ENCODE assay signal across 8 cellular contexts in genomic region chr19:58181902-58182576, GRCh38. TPM values are rescaled to one million over a fixed set of nuclear protein-coding genes. Genes with fewer than 3 reads are reported as not detected.
A peak's percentile ranks its signal among the peaks of the same experiment; 100 is the strongest.
DNase-seq lines count a peak whose midpoint lies in the region; ATAC-seq, FAIRE-seq and TF ChIP-seq lines count a peak whose summit lies in the region.

No MANE protein-coding gene starts in this region.

- CTCF ChIA-PET in Calu3 (lab: Charles Lee) = no interaction called here
- CTCF ChIA-PET in GM12878 (lab: Yijun Ruan, JAX) = interaction anchor here (0.6 to 1.4 kb wide), 4 partner anchors 43 to 336 kb away, joined by 3 to 4 read pairs (median 4); no protein-coding TSS in a partner anchor

- POLR2A ChIA-PET in GM12878 (lab: Charles Lee) = interaction anchor here (0.7 kb wide), 1 partner anchor 352 kb away, joined by 5 read pairs; no protein-coding TSS in a partner anchor

- peak overlapping the region; percentile 96 for H3K4me2 ChIP-seq in GM12878 (ENCODE audit: control insufficient read depth, insufficient read depth)

- H3K4me3 Mint-ChIP-seq in Calu3 (ENCODE audit: low read depth, unreplicated experiment) = peak overlapping the region; percentile 98

- peaks cover 8% of the 10 kb centered on the region for H3K79me2 ChIP-seq in GM12878 (ENCODE audit: control insufficient read depth, insufficient read depth, low read length)

- no peaks in the 10 kb centered on the region for H4K20me1 ChIP-seq in GM12878 (ENCODE audit: control insufficient read depth, insufficient read depth)

- H3K36me3 ChIP-seq in GM12878 (ENCODE audit: control insufficient read depth in 2 of 2, insufficient read depth in 2 of 2, low read length in 1 of 2) (peaks cover 0 to 5% of the 10 kb centered on the region in 2 experiments; a peak in 1 of 4 replicates), kidney (ENCODE audit: control insufficient read depth in 1 of 2, insufficient read depth in 2 of 2, low read length in 2 of 2) (peaks cover 11 to 15% of the 10 kb centered on the region in 2 donors)

- TF ChIP-seq CTCF in Calu3 (IDR thresholded peaks at IDR 0.05; ENCODE audit: unreplicated experiment) (no peak), GM12878 (IDR thresholded peaks at IDR 0.05 in 2 of 3, conservative IDR thresholded peaks at IDR 0.05 in 1 of 3; ENCODE audit: control insufficient read depth in 2 of 3, extremely low read depth in 1 of 3, insufficient read depth in 1 of 3, low read depth in 3 of 3, low read length in 3 of 3) (peak; percentile 58 to 68 (median 61)), kidney (IDR thresholded peaks at IDR 0.05; ENCODE audit: borderline replicate concordance, extremely low read depth, insufficient read depth) (no peak)

- H3K9ac ChIP-seq in GM12878 (ENCODE audit: control insufficient read depth, insufficient read depth, low read length) = peak overlapping the region; percentile 34; the same call in 1 of the 2 replicates
- no peak overlapping the region for H3K9ac ChIP-seq in kidney (ENCODE audit: low read length in 2 of 2)

- FAIRE-seq in GM12878 (lab: Jason Lieb, UNC) = peak; percentile 68
- FAIRE-seq in kidney (lab: Jason Lieb, UNC) = no peak

- ATAC-seq in GM12878 (peak; percentile 21), HG03571 (IDR thresholded peaks at IDR 0.05; ENCODE audit: unreplicated experiment) (no peak), HG03135 (IDR thresholded peaks at IDR 0.05; ENCODE audit: unreplicated experiment) (no peak)

- TF ChIP-seq POLR2A in GM12878 (IDR thresholded peaks at IDR 0.05; ENCODE audit: low read depth, low read length) = no peak

- intact Hi-C loops in Calu3 (cut with micrococcal nuclease; ENCODE audit: unreplicated experiment) (loop anchor here (2.0 to 10.0 kb wide), 2 partner anchors 121 to 223 kb away; partner anchors contain the start of gene ZNF584), GM12878 (cut with micrococcal nuclease; ENCODE audit: unreplicated experiment) (no loop called here), kidney (cut with DNase I) (no loop called here)

- RAD21 ChIA-PET in GM12878 (lab: Charles Lee; ENCODE audit: unreplicated experiment) = no interaction called here

- no peaks in the 10 kb centered on the region for H3K27me3 Mint-ChIP-seq in Calu3 (ENCODE audit: unreplicated experiment)

- peak; percentile 58 for TF ChIP-seq RAD21 in GM12878 (IDR thresholded peaks at IDR 0.05; ENCODE audit: insufficient read depth, low read depth, low read length)

- TF ChIP-seq EP300 in GM12878 (IDR thresholded peaks at IDR 0.05; ENCODE audit: borderline replicate concordance in 1 of 2, control insufficient read depth in 1 of 2, low read depth in 2 of 2, low read length in 2 of 2) = no peak

- H3K27ac ChIP-seq in GM12878 (ENCODE audit: control insufficient read depth, insufficient read depth) = peak overlapping the region; percentile 98
- peak overlapping the region; percentile 71 to 74 for H3K27ac ChIP-seq in kidney (ENCODE audit: low read depth in 2 of 2, low read length in 2 of 2)

- H3K4me1 Mint-ChIP-seq in Calu3 (ENCODE audit: low read depth, unreplicated experiment) = peaks cover 14% of the 10 kb centered on the region

- H3K27me3 ChIP-seq in GM12878 (replicated peaks in 1 of 2; ENCODE audit: control insufficient read depth in 2 of 2, insufficient read depth in 2 of 2, low read length in 1 of 2) = no peaks in the 10 kb centered on the region

- in situ Hi-C loops in GM12878 (cut with MboI) = no loop called here

- DNase-seq in Calu3 (peak; percentile 62), HuH-7.5 (ENCODE audit: low spot score) (peak; percentile 47), T-helper 2 cell (peak in 4 of 5 experiments; percentile 24 to 76 (median 41)), GM12878 (ENCODE audit: low read depth, low spot score) (no peak), kidney (no peak)
- peak; percentile 68 for DNase-seq in stimulated activated CD4-positive, alpha-beta T cell treated with anti-CD3 and anti-CD28 coated beads, Interleukin-4, amount 100 ng/mL, for 1 hour

- H3K36me3 Mint-ChIP-seq in Calu3 (ENCODE audit: insufficient read depth, unreplicated experiment) = peaks cover 54% of the 10 kb centered on the region

- H3K9me3 Mint-ChIP-seq in Calu3 (ENCODE audit: low read depth, unreplicated experiment) = peaks cover 26% of the 10 kb centered on the region

- SMC1A ChIA-PET in GM12878 (lab: Charles Lee; ENCODE audit: uncharacterized antibody, unreplicated experiment) = interaction anchor here (0.6 to 1.4 kb wide), 3 partner anchors 124 to 206 kb away, joined by 3 read pairs; no protein-coding TSS in a partner anchor

- H3K27ac Mint-ChIP-seq in Calu3 (ENCODE audit: unreplicated experiment) = peak overlapping the region; percentile 98

- peak overlapping the region; percentile 93 for H2AFZ ChIP-seq in GM12878 (ENCODE audit: control insufficient read depth, low read depth, low read length)

- 56% methylated on average over 4 of the region's 4 CpGs for WGBS in GM12878 (ENCODE audit: insufficient coverage, insufficient replicate concordance, low lambda C conversion rate, missing lambda C conversion rate)

- H3K9me3 ChIP-seq in GM12878 (replicated peaks; ENCODE audit: control insufficient read depth, insufficient read depth, low read length) (peaks cover 38% of the 10 kb centered on the region), kidney (ENCODE audit: control insufficient read depth in 1 of 2, low read length in 2 of 2) (peaks cover 27 to 67% of the 10 kb centered on the region in 2 donors)

- H3K4me1 ChIP-seq in GM12878 (ENCODE audit: control insufficient read depth, insufficient read depth, low read length) (peaks cover 10% of the 10 kb centered on the region), kidney (ENCODE audit: control insufficient read depth in 1 of 2, insufficient read depth in 1 of 2, low read depth in 1 of 2, low read length in 2 of 2) (peaks cover 5 to 9% of the 10 kb centered on the region in 2 donors)

- BruUV-seq in Calu3 (replicated peaks; lab: Mats Ljungman, UMichigan) (no TSS peak), GM12878 (replicated peaks; lab: Mats Ljungman, UMichigan) (TSS peak; percentile 85)

- H3K4me3 ChIP-seq in GM12878 (peak overlapping the region; percentile 67), kidney (ENCODE audit: low read length in 2 of 2) (peak overlapping the region; percentile 73 to 99)

RNA-seq across cellular contexts. Expression of gene ZNF274, which starts 0.8 kb away (rescaled TPM):
- total RNA-seq in Calu3 (2022) = 43.2 and 44.6 TPM in 2 replicates
- total RNA-seq in GM12878 (2013; cell fraction: nucleolus; rRNA removed) = 43.4 and 50.7 TPM in 2 replicates
- total RNA-seq in GM12878 (2014; rRNA removed) = 14.2 and 16.7 TPM in 2 replicates
- 13.5 and 14.7 TPM in 2 replicates for total RNA-seq in GM12878 (2014; rRNA removed; fragmentation: Illumina TruSeq; extraction: Trizol)
- 12.3 and 14.1 TPM in 2 replicates for total RNA-seq in GM12878 (2021)
- polyA plus RNA-seq in GM12878 (2011; ENCODE audit: low read depth) = 12.1 TPM
- polyA plus RNA-seq in GM12878 (2011; rRNA removed) = 17.3 and 17.8 TPM in 2 replicates
- 15.6 and 17.2 TPM in 2 replicates for polyA plus RNA-seq in GM12878 (2011; cell fraction: cytosol; rRNA removed)
- 31.9 and 32.4 TPM in 2 replicates for polyA plus RNA-seq in GM12878 (2011; cell fraction: nucleus; rRNA removed)
- 16.0 and 17.3 TPM in 2 replicates for polyA plus RNA-seq in GM12878 (2012)
- polyA plus RNA-seq in GM12878 (2014; fragmentation: Illumina TruSeq; extraction: Trizol) = 12.3 and 14.9 TPM in 2 replicates
- polyA plus RNA-seq in GM12878 (2014; fragmentation: Nextera tagmentation; extraction: Ambion mirVana) = 1 to 10 TPM; 2.7 to 3.3 TPM
- polyA plus RNA-seq in GM12878 (2014; rRNA removed) = 12.8 and 14.5 TPM in 2 replicates
- 10 to 100 TPM; 14.4 to 17.6 TPM for polyA plus RNA-seq in GM12878 (2016; fragmentation: Nextera tagmentation; extraction: Ambion mirVana)
- 19.8 and 29.6 TPM in 2 replicates for polyA minus RNA-seq in GM12878 (2011; rRNA and poly(A)+ RNA removed)
- polyA minus RNA-seq in GM12878 (2011; cell fraction: cytosol; rRNA and poly(A)+ RNA removed) = 5.3 and 7.6 TPM in 2 replicates
- polyA minus RNA-seq in GM12878 (2011; cell fraction: nucleus; rRNA and poly(A)+ RNA removed) = 16.9 and 20.6 TPM in 2 replicates
- total RNA-seq in kidney = 42.4 TPM
- polyA plus RNA-seq in kidney (ENCODE audit: insufficient read depth, low read depth, low replicate concordance) = 10.9 TPM

RNA-seq across cellular contexts. Expression of gene ZNF329, which starts 31.4 kb away (rescaled TPM):
- total RNA-seq in Calu3 (2022) (9.5 and 11.2 TPM in 2 replicates), GM12878 (2014; rRNA removed) (0.62 and 0.76 TPM in 2 replicates), GM12878 (2014; rRNA removed; fragmentation: Illumina TruSeq; extraction: Trizol) (0.78 and 1.1 TPM in 2 replicates), GM12878 (2021) (0.43 and 0.56 TPM in 2 replicates), kidney (12.5 TPM)
- total RNA-seq in GM12878 (2013; cell fraction: nucleolus; rRNA removed) = 4.9 and 5.1 TPM in 2 replicates
- polyA plus RNA-seq in GM12878 (2011; ENCODE audit: low read depth) = 1.5 TPM
- polyA plus RNA-seq in GM12878 (2011; rRNA removed) (4.7 and 5.8 TPM in 2 replicates), GM12878 (2014; fragmentation: Illumina TruSeq; extraction: Trizol) (0.29 and 0.71 TPM in 2 replicates), GM12878 (2014; fragmentation: Nextera tagmentation; extraction: Ambion mirVana) (under 1 TPM in 1 of 2 experiments, not detected in 1; 0.11 TPM), GM12878 (2014; rRNA removed) (0.18 and 0.43 TPM in 2 replicates), GM12878 (2016; fragmentation: Nextera tagmentation; extraction: Ambion mirVana) (under 1 TPM; 0.28 to 0.42 TPM), kidney (ENCODE audit: insufficient read depth, low read depth, low replicate concordance) (8.4 TPM)
- polyA plus RNA-seq in GM12878 (2011; cell fraction: cytosol; rRNA removed) = 2.9 and 3.7 TPM in 2 replicates
- polyA plus RNA-seq in GM12878 (2011; cell fraction: nucleus; rRNA removed) = 2.1 and 2.2 TPM in 2 replicates
- polyA plus RNA-seq in GM12878 (2012) = 1.6 and 2.2 TPM in 2 replicates
- 5.8 and 6.5 TPM in 2 replicates for polyA minus RNA-seq in GM12878 (2011; rRNA and poly(A)+ RNA removed)
- polyA minus RNA-seq in GM12878 (2011; cell fraction: cytosol; rRNA and poly(A)+ RNA removed) = 2.7 and 4.1 TPM in 2 replicates
- 1.7 and 1.8 TPM in 2 replicates for polyA minus RNA-seq in GM12878 (2011; cell fraction: nucleus; rRNA and poly(A)+ RNA removed)

RNA-seq across cellular contexts. Expression of gene ZNF544, which starts 46.7 kb away (rescaled TPM):
- total RNA-seq in Calu3 (2022) = 65.3 and 68.5 TPM in 2 replicates
- 268 and 299 TPM in 2 replicates for total RNA-seq in GM12878 (2013; cell fraction: nucleolus; rRNA removed)
- 56.8 and 67.4 TPM in 2 replicates for total RNA-seq in GM12878 (2014; rRNA removed)
- total RNA-seq in GM12878 (2014; rRNA removed; fragmentation: Illumina TruSeq; extraction: Trizol) = 56.6 and 61.2 TPM in 2 replicates
- total RNA-seq in GM12878 (2021) = 35.9 and 42.1 TPM in 2 replicates
- 70.8 TPM for polyA plus RNA-seq in GM12878 (2011; ENCODE audit: low read depth)
- polyA plus RNA-seq in GM12878 (2011; rRNA removed) = 58.3 and 70.1 TPM in 2 replicates
- polyA plus RNA-seq in GM12878 (2011; cell fraction: cytosol; rRNA removed) = 77.2 and 85.3 TPM in 2 replicates
- polyA plus RNA-seq in GM12878 (2011; cell fraction: nucleus; rRNA removed) = 53.4 and 62.8 TPM in 2 replicates
- polyA plus RNA-seq in GM12878 (2012) = 27.4 and 39.8 TPM in 2 replicates
- 29.6 and 43.1 TPM in 2 replicates for polyA plus RNA-seq in GM12878 (2014; fragmentation: Illumina TruSeq; extraction: Trizol)
- polyA plus RNA-seq in GM12878 (2014; fragmentation: Nextera tagmentation; extraction: Ambion mirVana) = 10 to 100 TPM; 27.3 to 34.9 TPM
- 53.6 and 57.0 TPM in 2 replicates for polyA plus RNA-seq in GM12878 (2014; rRNA removed)
- polyA plus RNA-seq in GM12878 (2016; fragmentation: Nextera tagmentation; extraction: Ambion mirVana) = 10 to 100 TPM; 34.9 to 36.1 TPM
- polyA minus RNA-seq in GM12878 (2011; rRNA and poly(A)+ RNA removed) = 61.0 and 85.8 TPM in 2 replicates
- 20.3 and 23.6 TPM in 2 replicates for polyA minus RNA-seq in GM12878 (2011; cell fraction: cytosol; rRNA and poly(A)+ RNA removed)
- 48.8 and 73.8 TPM in 2 replicates for polyA minus RNA-seq in GM12878 (2011; cell fraction: nucleus; rRNA and poly(A)+ RNA removed)
- total RNA-seq in kidney = 39.3 TPM
- 19.4 TPM for polyA plus RNA-seq in kidney (ENCODE audit: insufficient read depth, low read depth, low replicate concordance)

Comparison
In these comparisons a context has a peak if more than half of its experiments do, and no peak if none do; other contexts are left out.
1. DNase-seq: peak in Calu3 (single experiment), HuH-7.5 (single experiment), T-helper 2 cell (4 of 5) and stimulated activated CD4-positive, alpha-beta T cell treated with anti-CD3 and anti-CD28 coated beads, Interleukin-4, amount 100 ng/mL, for 1 hour (single experiment); none in GM12878 (single experiment) and kidney (single experiment).
2. CTCF ChIP-seq: peak in GM12878 (3 of 3); none in Calu3 (single experiment) and kidney (single experiment).